In genomic region chr2:20094955-20095354, GRCh38 we compare ENCODE assay signal across 1 cellular context.
TF ChIP-seq lines count a peak whose summit lies in the region.

No MANE protein-coding gene starts in this region.

TF ChIP-seq in HepG2, 621 proteins besides CTCF, POLR2A, EP300 and RAD21 (continued from another document):
- TF ChIP-seq, protein P1, sequence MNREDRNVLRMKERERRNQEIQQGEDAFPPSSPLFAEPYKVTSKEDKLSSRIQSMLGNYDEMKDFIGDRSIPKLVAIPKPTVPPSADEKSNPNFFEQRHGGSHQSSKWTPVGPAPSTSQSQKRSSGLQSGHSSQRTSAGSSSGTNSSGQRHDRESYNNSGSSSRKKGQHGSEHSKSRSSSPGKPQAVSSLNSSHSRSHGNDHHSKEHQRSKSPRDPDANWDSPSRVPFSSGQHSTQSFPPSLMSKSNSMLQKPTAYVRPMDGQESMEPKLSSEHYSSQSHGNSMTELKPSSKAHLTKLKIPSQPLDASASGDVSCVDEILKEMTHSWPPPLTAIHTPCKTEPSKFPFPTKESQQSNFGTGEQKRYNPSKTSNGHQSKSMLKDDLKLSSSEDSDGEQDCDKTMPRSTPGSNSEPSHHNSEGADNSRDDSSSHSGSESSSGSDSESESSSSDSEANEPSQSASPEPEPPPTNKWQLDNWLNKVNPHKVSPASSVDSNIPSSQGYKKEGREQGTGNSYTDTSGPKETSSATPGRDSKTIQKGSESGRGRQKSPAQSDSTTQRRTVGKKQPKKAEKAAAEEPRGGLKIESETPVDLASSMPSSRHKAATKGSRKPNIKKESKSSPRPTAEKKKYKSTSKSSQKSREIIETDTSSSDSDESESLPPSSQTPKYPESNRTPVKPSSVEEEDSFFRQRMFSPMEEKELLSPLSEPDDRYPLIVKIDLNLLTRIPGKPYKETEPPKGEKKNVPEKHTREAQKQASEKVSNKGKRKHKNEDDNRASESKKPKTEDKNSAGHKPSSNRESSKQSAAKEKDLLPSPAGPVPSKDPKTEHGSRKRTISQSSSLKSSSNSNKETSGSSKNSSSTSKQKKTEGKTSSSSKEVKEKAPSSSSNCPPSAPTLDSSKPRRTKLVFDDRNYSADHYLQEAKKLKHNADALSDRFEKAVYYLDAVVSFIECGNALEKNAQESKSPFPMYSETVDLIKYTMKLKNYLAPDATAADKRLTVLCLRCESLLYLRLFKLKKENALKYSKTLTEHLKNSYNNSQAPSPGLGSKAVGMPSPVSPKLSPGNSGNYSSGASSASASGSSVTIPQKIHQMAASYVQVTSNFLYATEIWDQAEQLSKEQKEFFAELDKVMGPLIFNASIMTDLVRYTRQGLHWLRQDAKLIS (CRISPR knock-in tag; IDR thresholded peaks at IDR 0.05) = no peak
- TF ChIP-seq ZNF44 (CRISPR knock-in tag; IDR thresholded peaks at IDR 0.05) = no peak
- TF ChIP-seq ZNF253 (CRISPR knock-in tag; IDR thresholded peaks at IDR 0.05; ENCODE audit: borderline replicate concordance) = no peak
- TF ChIP-seq MBNL3 (CRISPR knock-in tag; conservative IDR thresholded peaks at IDR 0.05) = no peak
- no peak for TF ChIP-seq ATF3 (CRISPR knock-in tag; IDR thresholded peaks at IDR 0.05)
- TF ChIP-seq TOE1 (CRISPR knock-in tag; IDR thresholded peaks at IDR 0.05) = no peak
- TF ChIP-seq ZNF749 (CRISPR knock-in tag; IDR thresholded peaks at IDR 0.05; ENCODE audit: borderline replicate concordance) = no peak
- TF ChIP-seq, protein P2, sequence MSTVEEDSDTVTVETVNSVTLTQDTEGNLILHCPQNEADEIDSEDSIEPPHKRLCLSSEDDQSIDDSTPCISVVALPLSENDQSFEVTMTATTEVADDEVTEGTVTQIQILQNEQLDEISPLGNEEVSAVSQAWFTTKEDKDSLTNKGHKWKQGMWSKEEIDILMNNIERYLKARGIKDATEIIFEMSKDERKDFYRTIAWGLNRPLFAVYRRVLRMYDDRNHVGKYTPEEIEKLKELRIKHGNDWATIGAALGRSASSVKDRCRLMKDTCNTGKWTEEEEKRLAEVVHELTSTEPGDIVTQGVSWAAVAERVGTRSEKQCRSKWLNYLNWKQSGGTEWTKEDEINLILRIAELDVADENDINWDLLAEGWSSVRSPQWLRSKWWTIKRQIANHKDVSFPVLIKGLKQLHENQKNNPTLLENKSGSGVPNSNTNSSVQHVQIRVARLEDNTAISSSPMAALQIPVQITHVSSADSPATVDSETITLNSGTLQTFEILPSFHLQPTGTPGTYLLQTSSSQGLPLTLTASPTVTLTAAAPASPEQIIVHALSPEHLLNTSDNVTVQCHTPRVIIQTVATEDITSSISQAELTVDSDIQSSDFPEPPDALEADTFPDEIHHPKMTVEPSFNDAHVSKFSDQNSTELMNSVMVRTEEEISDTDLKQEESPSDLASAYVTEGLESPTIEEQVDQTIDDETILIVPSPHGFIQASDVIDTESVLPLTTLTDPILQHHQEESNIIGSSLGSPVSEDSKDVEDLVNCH (CRISPR knock-in tag; IDR thresholded peaks at IDR 0.05) = no peak
- TF ChIP-seq ZNF616 (CRISPR knock-in tag; IDR thresholded peaks at IDR 0.05; ENCODE audit: low read depth) = no peak
- TF ChIP-seq SP4 (CRISPR knock-in tag; IDR thresholded peaks at IDR 0.05) = no peak
- no peak for TF ChIP-seq ZBTB14 (CRISPR knock-in tag; IDR thresholded peaks at IDR 0.05)
- TF ChIP-seq ZNF232 (CRISPR knock-in tag; IDR thresholded peaks at IDR 0.05; ENCODE audit: borderline replicate concordance) = no peak
- no peak for TF ChIP-seq ZNF704 (CRISPR knock-in tag; IDR thresholded peaks at IDR 0.05; ENCODE audit: borderline replicate concordance)
- TF ChIP-seq CEBPG (CRISPR knock-in tag; IDR thresholded peaks at IDR 0.05) = no peak
- TF ChIP-seq, protein P3, sequence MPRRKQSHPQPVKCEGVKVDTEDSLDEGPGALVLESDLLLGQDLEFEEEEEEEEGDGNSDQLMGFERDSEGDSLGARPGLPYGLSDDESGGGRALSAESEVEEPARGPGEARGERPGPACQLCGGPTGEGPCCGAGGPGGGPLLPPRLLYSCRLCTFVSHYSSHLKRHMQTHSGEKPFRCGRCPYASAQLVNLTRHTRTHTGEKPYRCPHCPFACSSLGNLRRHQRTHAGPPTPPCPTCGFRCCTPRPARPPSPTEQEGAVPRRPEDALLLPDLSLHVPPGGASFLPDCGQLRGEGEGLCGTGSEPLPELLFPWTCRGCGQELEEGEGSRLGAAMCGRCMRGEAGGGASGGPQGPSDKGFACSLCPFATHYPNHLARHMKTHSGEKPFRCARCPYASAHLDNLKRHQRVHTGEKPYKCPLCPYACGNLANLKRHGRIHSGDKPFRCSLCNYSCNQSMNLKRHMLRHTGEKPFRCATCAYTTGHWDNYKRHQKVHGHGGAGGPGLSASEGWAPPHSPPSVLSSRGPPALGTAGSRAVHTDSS (CRISPR knock-in tag; conservative IDR thresholded peaks at IDR 0.05) = no peak
- no peak for TF ChIP-seq NCOR1 (IDR thresholded peaks at IDR 0.05; ENCODE audit: borderline replicate concordance, low read length)
- TF ChIP-seq ZZZ3 (CRISPR knock-in tag; IDR thresholded peaks at IDR 0.05; ENCODE audit: borderline replicate concordance) = no peak
